ENCODE assay signal across 8 cellular contexts in the genomic region with DNA sequence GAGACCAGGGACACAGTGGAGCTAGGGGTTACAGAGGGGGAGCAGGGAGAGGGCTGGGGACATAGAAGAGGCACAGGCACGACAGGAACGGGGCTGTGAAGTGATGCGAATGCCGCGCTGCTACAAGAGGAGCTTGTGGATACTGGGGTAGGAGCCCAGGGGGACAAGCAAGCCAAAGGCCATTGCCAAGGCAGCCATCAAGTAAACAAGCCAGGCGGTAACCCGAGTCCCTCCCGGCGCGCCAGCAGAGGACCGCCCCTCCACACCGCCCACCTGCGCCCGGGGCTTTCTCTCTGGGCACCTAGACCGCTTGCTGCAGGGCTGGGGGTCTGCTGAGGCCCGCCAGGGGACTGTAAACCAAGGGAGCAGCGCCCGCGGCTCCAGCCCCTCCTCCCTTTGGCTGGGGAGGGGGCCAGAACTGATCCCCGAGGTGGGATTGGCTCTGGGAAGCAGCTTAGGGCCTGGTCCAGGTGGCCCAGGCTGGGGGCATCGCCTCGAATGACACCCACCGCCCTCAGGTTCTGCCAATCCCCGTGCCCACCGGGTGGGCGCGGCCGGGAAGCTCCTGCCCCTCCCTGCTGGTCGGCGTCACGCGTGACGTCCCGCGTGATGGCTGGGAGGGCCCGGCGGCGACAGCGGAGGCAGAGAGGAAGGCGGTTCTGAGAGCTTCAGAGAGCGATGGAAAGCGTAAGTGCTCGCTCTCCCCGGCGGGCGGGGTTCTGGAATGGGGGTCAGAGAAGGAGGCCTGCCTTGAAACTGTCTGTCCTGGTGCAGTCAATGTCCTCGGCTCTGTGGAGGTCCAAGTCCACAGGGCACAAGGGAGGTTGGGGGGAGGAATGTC. TPM values are rescaled to one million over a fixed set of nuclear protein-coding genes. Genes with fewer than 3 reads are reported as not detected.
DNase-seq lines count a peak whose midpoint lies in the region; ATAC-seq, FAIRE-seq and TF ChIP-seq lines count a peak whose summit lies in the region.

No MANE protein-coding gene starts in this region.

- CTCF ChIA-PET in H1 (lab: Charles Lee; ENCODE audit: partially characterized antibody), result interaction anchor here (0.6 to 51.8 kb wide), 12 partner anchors 8 to 172 kb away, joined by 3 to 2176 read pairs (median 7); a partner anchor contains a TSS

- peaks cover 17% of the 10 kb centered on the region for H3K23me2 ChIP-seq in H1 (ENCODE audit: low read depth, low read length)

- no peak overlapping the region for H4K91ac ChIP-seq in H1 (replicated peaks; ENCODE audit: insufficient read length, low read length)

- H3K79me2 ChIP-seq in H1 (ENCODE audit: control insufficient read depth in 1 of 2, insufficient read depth in 2 of 2, low read length in 2 of 2) (no peaks in the 10 kb centered on the region), mesendoderm (ENCODE audit: control insufficient read depth, insufficient read depth, low read length) (no peaks in the 10 kb centered on the region)

- H3K4me2 ChIP-seq in H1 (ENCODE audit: insufficient read depth in 1 of 2, low read depth in 2 of 2, low read length in 2 of 2) (peak overlapping the region; percentile 91 to 99), mesendoderm (ENCODE audit: low read length) (peak overlapping the region; percentile 95)

- H3K27me3 ChIP-seq in H1 (replicated peaks in 1 of 4; ENCODE audit: control insufficient read depth in 3 of 4, extremely low read depth in 1 of 4, insufficient read depth in 3 of 4, low read length in 3 of 4) (peaks cover 1 to 45% (median 36%) of the 10 kb centered on the region in 4 experiments), mesendoderm (ENCODE audit: insufficient read depth, low read length, poor library complexity) (no peaks in the 10 kb centered on the region)

- H2BK120ac ChIP-seq in H1 (replicated peaks; ENCODE audit: low read depth, low read length) (no peak overlapping the region), mesendoderm (ENCODE audit: low read depth, low read length) (no peak overlapping the region)

- H2AK5ac ChIP-seq in H1 (ENCODE audit: low read depth, low read length) (no peak overlapping the region), mesendoderm (ENCODE audit: low read length) (no peak overlapping the region)

- peak overlapping the region; percentile 80; the same call in 1 of the 2 replicates for H2BK12ac ChIP-seq in H1 (ENCODE audit: low read depth, low read length)

- peaks cover 0 to 26% (median 21%) of the 10 kb centered on the region in 4 experiments; a peak in 6 of 7 replicates for H3K4me1 ChIP-seq in H1 (replicated peaks in 1 of 4; ENCODE audit: control insufficient read depth in 3 of 4, insufficient read depth in 4 of 4, low read length in 3 of 4)
- peaks cover 12% of the 10 kb centered on the region for H3K4me1 ChIP-seq in mesendoderm (ENCODE audit: control insufficient read depth, low read depth, low read length)

- peak overlapping the region in 2 of 4 experiments; percentile 5 to 13; a peak in 1 of 7 replicates for H3K9ac ChIP-seq in H1 (replicated peaks in 1 of 4; ENCODE audit: extremely low read depth in 1 of 4, low read depth in 3 of 4, low read length in 3 of 4)
- H3K9ac ChIP-seq in mesendoderm (ENCODE audit: low read length), result peak overlapping the region; percentile 30

- H3K79me1 ChIP-seq in H1 (ENCODE audit: low read depth, low read length) (no peaks in the 10 kb centered on the region; the same call in 1 of the 2 replicates), mesendoderm (ENCODE audit: low read length) (no peaks in the 10 kb centered on the region)

- H3K23ac ChIP-seq in H1 (ENCODE audit: insufficient read length) (no peak overlapping the region), mesendoderm (ENCODE audit: low read length) (no peak overlapping the region)

- no peak overlapping the region for H3K27ac ChIP-seq in H1 (ENCODE audit: low read depth, low read length)
- H3K27ac ChIP-seq in mesendoderm (ENCODE audit: low read depth, low read length), result no peak overlapping the region

- H4K20me1 ChIP-seq in H1 (replicated peaks in 1 of 2; ENCODE audit: control insufficient read depth in 1 of 2, insufficient read depth in 2 of 2, low read length in 2 of 2), result peaks cover 0 to 3% of the 10 kb centered on the region in 2 experiments

- H3K4me3 ChIP-seq in H1 (ENCODE audit: extremely low read depth in 1 of 4, insufficient read depth in 2 of 4, low read depth in 3 of 4, low read length in 4 of 4) (peak overlapping the region; percentile 41 to 66 (median 58)), mesendoderm (ENCODE audit: low read length) (no peak overlapping the region)

- no peak for TF ChIP-seq POLR2A in H1 (IDR thresholded peaks at IDR 0.05; ENCODE audit: control extremely low read depth in 1 of 2, low read depth in 2 of 2, low read length in 2 of 2)

- 0 out of 2 replicates have a peak overlapping the region, but pooled peaks have one; percentile 27 for H2AFZ ChIP-seq in H1 (ENCODE audit: low read length)

- H2BK15ac ChIP-seq in H1 (ENCODE audit: low read length) (no peak overlapping the region), mesendoderm (replicated peaks; ENCODE audit: low read depth) (no peak overlapping the region)

- ATAC-seq in HG03521 (IDR thresholded peaks at IDR 0.05; ENCODE audit: unreplicated experiment), result no peak

- no peak for TF ChIP-seq CTCF in H1 (IDR thresholded peaks at IDR 0.05; ENCODE audit: control extremely low read depth in 1 of 3, insufficient read depth in 1 of 3, low read depth in 1 of 3, low read length in 3 of 3)

- no peak for FAIRE-seq in H1 (lab: Jason Lieb, UNC)

- H3K9me3 ChIP-seq in H1 (ENCODE audit: insufficient read depth in 2 of 2, low read depth in 1 of 2, low read length in 1 of 2), result no peaks in the 10 kb centered on the region

- no peaks in the 10 kb centered on the region for H3K36me3 ChIP-seq in H1 (ENCODE audit: control insufficient read depth in 2 of 4, insufficient read depth in 4 of 4, low read length in 3 of 4)
- H3K36me3 ChIP-seq in mesendoderm (ENCODE audit: control insufficient read depth, insufficient read depth, low read length), result no peaks in the 10 kb centered on the region

- no peak for TF ChIP-seq RAD21 in H1 (IDR thresholded peaks at IDR 0.05 in 1 of 2, conservative IDR thresholded peaks at IDR 0.05 in 1 of 2; ENCODE audit: low read depth in 2 of 2, low read length in 2 of 2)

- H4K5ac ChIP-seq in H1 (ENCODE audit: insufficient read length, low read depth, low read length), result no peak overlapping the region
- no peak overlapping the region for H4K5ac ChIP-seq in mesendoderm (ENCODE audit: low read length)

- POLR2A ChIA-PET in H1 (lab: Charles Lee; ENCODE audit: partially characterized antibody), result interaction anchor here (0.5 to 3.5 kb wide), 6 partner anchors 9 to 84 kb away, joined by 3 to 24 read pairs (median 6); no protein-coding TSS in a partner anchor

- WGBS in H1 (ENCODE audit: extremely low coverage in 1 of 2, insufficient coverage in 1 of 2, insufficient read length in 1 of 2, insufficient replicate concordance in 2 of 2, low coverage in 1 of 2, low lambda C conversion rate in 2 of 2, missing lambda C conversion rate in 1 of 2), 2 experiments, result 1% methylated on average over 42 of the region's 47 CpGs; no CpG with 5 or more reads in 1 of the 2 experiments
- no CpG with 5 or more reads among the region's 47 CpGs for WGBS in mesendoderm (ENCODE audit: extremely low coverage, insufficient coverage, low lambda C conversion rate)

- H2BK5ac ChIP-seq in H1 (ENCODE audit: low read depth, low read length) (no peak overlapping the region), mesendoderm (ENCODE audit: low read length) (no peak overlapping the region)

- no peak overlapping the region for H2BK20ac ChIP-seq in H1 (ENCODE audit: low read length)

- H3K14ac ChIP-seq in H1 (ENCODE audit: insufficient read length), result no peak overlapping the region

- TF ChIP-seq EP300 in H1 (IDR thresholded peaks at IDR 0.05; ENCODE audit: borderline replicate concordance in 1 of 2, low read depth in 2 of 2, low read length in 2 of 2), result no peak

- peak; percentile 86 for DNase-seq in AG20443 (ENCODE audit: low spot score)
- DNase-seq in H4 (ENCODE audit: low spot score), result peak; percentile 60
- peak; percentile 15 for DNase-seq in NCI-H748 treated with DMSO at 0.1 percent for 48 hours (lab: John Stamatoyannopoulos, UW)
- DNase-seq in activated CD8-positive, alpha-beta memory T cell treated with anti-CD3 and anti-CD28 coated beads, Interleukin-2, amount 50 U/mL, for 24 hours (ENCODE audit: extremely low read depth), result peak; percentile 42
- DNase-seq in H1 (ENCODE audit: low read depth in 1 of 2, low spot score in 2 of 2), result peak in 1 of 2 experiments; percentile 83
- peak; percentile 82 for DNase-seq in mesendoderm
- peak in 2 of 3 donors; percentile 52 to 65 for DNase-seq in stimulated activated CD4-positive, alpha-beta T cell treated with anti-CD3 and anti-CD28 coated beads, TNF-alpha, amount 100 ng/mL, for 48 hours (ENCODE audit: low read depth in 3 of 3)

- H3K56ac ChIP-seq in H1 (replicated peaks; ENCODE audit: insufficient read length, low read depth, low read length) (no peak overlapping the region), mesendoderm (ENCODE audit: low read length) (peak overlapping the region; percentile 64)

- H3K18ac ChIP-seq in H1 (ENCODE audit: extremely low read depth, low read length) (no peak overlapping the region; the same call in 1 of the 2 replicates), mesendoderm (ENCODE audit: low read length) (no peak overlapping the region)

- H4K8ac ChIP-seq in H1 (ENCODE audit: extremely low read depth, insufficient read depth, low read length) (peak overlapping the region; percentile 75; the same call in 1 of the 2 replicates), mesendoderm (ENCODE audit: low read depth, low read length) (no peak overlapping the region)

- H3K4ac ChIP-seq in H1 (replicated peaks; ENCODE audit: insufficient read length, low read depth, low read length), result no peak overlapping the region
- no peak overlapping the region for H3K4ac ChIP-seq in mesendoderm (ENCODE audit: low read depth, low read length)

RNA-seq across cellular contexts. Expression of a gene that starts 1.0 kb away (rescaled TPM):
- 35.7 and 35.8 TPM in 2 replicates for total RNA-seq in H4 (2014; rRNA removed; shearing (Covaris generic))
- total RNA-seq in H1 (2021; fragmentation: NEBNext Ultra II Directional; extraction: Animal tissue kit (Norgen Biotek cat#: 25700)), result 2.8 and 3.1 TPM in 2 replicates
- polyA plus RNA-seq in H1 (2011; rRNA removed), result 2.6 and 3.0 TPM in 2 replicates
- 4.4 TPM for polyA plus RNA-seq in H1 (2011; cell fraction: cytosol; rRNA removed)
- 7.8 TPM for polyA plus RNA-seq in H1 (2011; cell fraction: nucleus; rRNA removed)
- 1.7 to 2.2 TPM (median 2.0 TPM) in 4 replicates for polyA plus RNA-seq in H1 (2012, experiment 1 of 2)
- 1.5 TPM for polyA plus RNA-seq in H1 (2012, experiment 2 of 2)
- polyA plus RNA-seq in H1 (2013, experiment 1 of 2), result 2.6 TPM
- 2.5 TPM for polyA plus RNA-seq in H1 (2013, experiment 2 of 2)
- 7.1 and 7.3 TPM in 2 replicates for polyA minus RNA-seq in H1 (2011; rRNA and poly(A)+ RNA removed)
- polyA minus RNA-seq in H1 (2011; cell fraction: cytosol; rRNA and poly(A)+ RNA removed), result 0.88 TPM
- polyA minus RNA-seq in H1 (2011; cell fraction: nucleus; rRNA and poly(A)+ RNA removed), result 4.6 TPM
- 1.3 TPM for polyA plus RNA-seq in mesendoderm (2013, experiment 1 of 2)
- 1.3 TPM for polyA plus RNA-seq in mesendoderm (2013, experiment 2 of 2)

RNA-seq across cellular contexts. Expression of a gene that starts 1.1 kb away (rescaled TPM):
- 0.21 and 0.97 TPM in 2 replicates for total RNA-seq in H4 (2014; rRNA removed; shearing (Covaris generic))
- 0.88 and 1.1 TPM in 2 replicates for total RNA-seq in H1 (2021; fragmentation: NEBNext Ultra II Directional; extraction: Animal tissue kit (Norgen Biotek cat#: 25700))
- 1.6 and 1.7 TPM in 2 replicates for polyA plus RNA-seq in H1 (2011; rRNA removed)
- 2.2 TPM for polyA plus RNA-seq in H1 (2011; cell fraction: cytosol; rRNA removed)
- polyA plus RNA-seq in H1 (2011; cell fraction: nucleus; rRNA removed), result 7.2 TPM
- polyA plus RNA-seq in H1 (2012, experiment 1 of 2), result 1.2 to 2.1 TPM (median 1.6 TPM) in 4 replicates
- 1.0 TPM for polyA plus RNA-seq in H1 (2012, experiment 2 of 2)
- polyA plus RNA-seq in H1 (2013, experiment 1 of 2), result 0.97 TPM
- 0.72 TPM for polyA plus RNA-seq in H1 (2013, experiment 2 of 2)
- 0.85 and 1.5 TPM in 2 replicates for polyA minus RNA-seq in H1 (2011; rRNA and poly(A)+ RNA removed)
- polyA minus RNA-seq in H1 (2011; cell fraction: cytosol; rRNA and poly(A)+ RNA removed), result 2.6 TPM
- polyA minus RNA-seq in H1 (2011; cell fraction: nucleus; rRNA and poly(A)+ RNA removed), result 3.9 TPM
- polyA plus RNA-seq in mesendoderm (2013, experiment 1 of 2), result 0.39 TPM
- 0.39 TPM for polyA plus RNA-seq in mesendoderm (2013, experiment 2 of 2)

RNA-seq across cellular contexts. Expression of a gene that starts 29.8 kb away (rescaled TPM):
- total RNA-seq in H4 (2014; rRNA removed; shearing (Covaris generic)), result 10.2 and 22.5 TPM in 2 replicates
- total RNA-seq in H1 (2021; fragmentation: NEBNext Ultra II Directional; extraction: Animal tissue kit (Norgen Biotek cat#: 25700)), result 0.84 and 1.9 TPM in 2 replicates
- polyA plus RNA-seq in H1 (2011; rRNA removed), result 0.65 and 1.1 TPM in 2 replicates
- polyA plus RNA-seq in H1 (2011; cell fraction: cytosol; rRNA removed), result 0.97 TPM
- polyA plus RNA-seq in H1 (2011; cell fraction: nucleus; rRNA removed), result 2.2 TPM
- 0.84 to 1.2 TPM (median 1.1 TPM) in 4 replicates for polyA plus RNA-seq in H1 (2012, experiment 1 of 2)
- 0.28 TPM for polyA plus RNA-seq in H1 (2012, experiment 2 of 2)
- polyA plus RNA-seq in H1 (2013, experiment 1 of 2), result 1.0 TPM
- 1.1 TPM for polyA plus RNA-seq in H1 (2013, experiment 2 of 2)
- polyA minus RNA-seq in H1 (2011; rRNA and poly(A)+ RNA removed), result 0.76 and 1.0 TPM in 2 replicates
- 0.81 TPM for polyA minus RNA-seq in H1 (2011; cell fraction: cytosol; rRNA and poly(A)+ RNA removed)
- polyA minus RNA-seq in H1 (2011; cell fraction: nucleus; rRNA and poly(A)+ RNA removed), result 3.6 TPM
- polyA plus RNA-seq in mesendoderm (2013, experiment 1 of 2), result 0.22 TPM
- 0.21 TPM for polyA plus RNA-seq in mesendoderm (2013, experiment 2 of 2)

RNA-seq across cellular contexts. Expression of a gene that starts 32.4 kb away (rescaled TPM):
- 24.3 and 26.2 TPM in 2 replicates for total RNA-seq in H4 (2014; rRNA removed; shearing (Covaris generic))
- 75.7 and 79.3 TPM in 2 replicates for total RNA-seq in H1 (2021; fragmentation: NEBNext Ultra II Directional; extraction: Animal tissue kit (Norgen Biotek cat#: 25700))
- 99.5 and 161 TPM in 2 replicates for polyA plus RNA-seq in H1 (2011; rRNA removed)
- 84.1 TPM for polyA plus RNA-seq in H1 (2011; cell fraction: cytosol; rRNA removed)
- 198 TPM for polyA plus RNA-seq in H1 (2011; cell fraction: nucleus; rRNA removed)
- 34.9 to 80.3 TPM (median 70.1 TPM) in 4 replicates for polyA plus RNA-seq in H1 (2012, experiment 1 of 2)
- 71.2 TPM for polyA plus RNA-seq in H1 (2012, experiment 2 of 2)
- polyA plus RNA-seq in H1 (2013, experiment 1 of 2), result 61.8 TPM
- polyA plus RNA-seq in H1 (2013, experiment 2 of 2), result 57.5 TPM
- 25.8 and 26.7 TPM in 2 replicates for polyA minus RNA-seq in H1 (2011; rRNA and poly(A)+ RNA removed)
- polyA minus RNA-seq in H1 (2011; cell fraction: cytosol; rRNA and poly(A)+ RNA removed), result 45.7 TPM
- 51.4 TPM for polyA minus RNA-seq in H1 (2011; cell fraction: nucleus; rRNA and poly(A)+ RNA removed)
- polyA plus RNA-seq in mesendoderm (2013, experiment 1 of 2), result 41.5 TPM
- polyA plus RNA-seq in mesendoderm (2013, experiment 2 of 2), result 42.1 TPM

RNA-seq across cellular contexts. Expression of a gene that starts 44.7 kb away (rescaled TPM):
- total RNA-seq in H4 (2014; rRNA removed; shearing (Covaris generic)), result 6.7 and 8.0 TPM in 2 replicates
- 32.5 and 34.9 TPM in 2 replicates for total RNA-seq in H1 (2021; fragmentation: NEBNext Ultra II Directional; extraction: Animal tissue kit (Norgen Biotek cat#: 25700))
- polyA plus RNA-seq in H1 (2011; rRNA removed), result 15.4 TPM in 2 replicates
- polyA plus RNA-seq in H1 (2011; cell fraction: cytosol; rRNA removed), result 18.2 TPM
- polyA plus RNA-seq in H1 (2011; cell fraction: nucleus; rRNA removed), result 18.3 TPM
- polyA plus RNA-seq in H1 (2012, experiment 1 of 2), result 27.7 to 35.2 TPM (median 32.6 TPM) in 4 replicates
- polyA plus RNA-seq in H1 (2012, experiment 2 of 2), result 9.5 TPM
- polyA plus RNA-seq in H1 (2013, experiment 1 of 2), result 17.1 TPM
- polyA plus RNA-seq in H1 (2013, experiment 2 of 2), result 16.0 TPM
- 29.8 and 30.7 TPM in 2 replicates for polyA minus RNA-seq in H1 (2011; rRNA and poly(A)+ RNA removed)
- polyA minus RNA-seq in H1 (2011; cell fraction: cytosol; rRNA and poly(A)+ RNA removed), result 8.3 TPM
- polyA minus RNA-seq in H1 (2011; cell fraction: nucleus; rRNA and poly(A)+ RNA removed), result 17.7 TPM
- 20.1 TPM for polyA plus RNA-seq in mesendoderm (2013, experiment 1 of 2)
- 19.7 TPM for polyA plus RNA-seq in mesendoderm (2013, experiment 2 of 2)
